Comparison of ENCODE assay signal across 18 cellular contexts in the genomic region with DNA sequence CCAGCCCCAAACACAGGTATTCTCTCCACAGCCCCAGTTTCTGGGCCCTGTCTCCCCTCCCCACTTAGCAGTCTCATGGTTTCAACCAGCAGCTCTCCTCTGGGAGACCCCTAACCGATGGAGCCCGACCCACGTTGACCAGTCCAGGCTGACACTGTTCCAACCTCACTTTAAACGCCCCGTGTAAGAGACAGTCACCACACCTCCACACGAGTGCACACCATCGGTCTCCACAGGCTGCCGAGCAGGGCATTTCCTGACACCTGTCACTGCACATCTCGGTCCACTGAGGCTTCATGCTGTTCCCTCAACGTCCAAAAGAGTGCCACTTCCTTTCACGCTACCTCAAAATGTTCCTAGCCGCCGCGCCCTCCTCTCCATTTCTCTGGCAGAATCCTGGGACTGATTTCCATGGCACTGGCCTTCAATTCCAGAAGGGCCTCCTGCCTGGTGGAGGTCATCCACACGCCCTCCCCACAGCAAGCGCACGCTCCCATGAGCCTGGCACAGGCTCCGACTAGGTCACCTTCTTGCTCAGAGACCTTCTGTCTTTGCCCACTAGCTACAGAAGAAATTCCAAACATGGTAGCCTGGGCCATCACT.
"Had no signal": no experiment of that assay in that cellular context is flagged by ENCODE, and none has a peak within 500 bp of the region (broad histone marks: within the 10 kb centered on the region; RNA-seq: fewer than 3 reads in every experiment).

No MANE protein-coding gene starts in this region.

- H3K36me3 Mint-ChIP-seq: activated naive CD8-positive, alpha-beta T cell treated with anti-CD3 and anti-CD28 coated beads for 36 hours; naive thymus-derived CD4-positive, alpha-beta T cell had no signal

- H3K4me3 Mint-ChIP-seq: activated naive CD8-positive, alpha-beta T cell treated with anti-CD3 and anti-CD28 coated beads for 36 hours; naive thymus-derived CD4-positive, alpha-beta T cell; T-helper 2 cell treated with Interferon-gamma antibody and Interleukin-4, amounts not matched to agents 5 μg/mL and 100 μg/mL, for 36 hours had no signal

- H3K9me3 Mint-ChIP-seq: activated naive CD8-positive, alpha-beta T cell treated with anti-CD3 and anti-CD28 coated beads for 36 hours; T-helper 2 cell treated with Interferon-gamma antibody and Interleukin-4, amounts not matched to agents 5 μg/mL and 100 μg/mL, for 36 hours had no signal

- H3K27me3 Mint-ChIP-seq: activated naive CD8-positive, alpha-beta T cell treated with anti-CD3 and anti-CD28 coated beads for 36 hours had no signal

- DNase-seq: activated CD4-positive, alpha-beta T cell treated with anti-CD3 and anti-CD28 coated beads, Interleukin-2, amount 50 U/mL, for 1 hour; activated CD8-positive, alpha-beta memory T cell treated with anti-CD3 and anti-CD28 coated beads for 24 hours; activated gamma-delta T cell treated with Interleukin-2 at 50 U/mL for 16 hours; activated naive CD8-positive, alpha-beta T cell treated with anti-CD3 and anti-CD28 coated beads for 36 hours; dorsolateral prefrontal cortex; heart right ventricle; left cardiac atrium; mucosa of descending colon; naive thymus-derived CD4-positive, alpha-beta T cell; occipital lobe; stimulated activated CD4-positive, alpha-beta T cell treated with anti-CD3 and anti-CD28 coated beads, Interleukin-1b, Interleukin-23, amount 100 ng/mL, for 48 hours; stomach; uterus had no signal

- ATAC-seq: activated CD4-positive, CD25-positive, alpha-beta regulatory T cell treated with anti-CD3 and anti-CD28 coated beads, Interleukin-2, amount 50 U/mL, for 24 hours; gastroesophageal sphincter; heart right ventricle; left cardiac atrium; mucosa of descending colon; naive thymus-derived CD4-positive, alpha-beta T cell; sciatic nerve had no signal

- H3K4me3 ChIP-seq: breast epithelium, dorsolateral prefrontal cortex, gastroesophageal sphincter, heart right ventricle, mucosa of descending colon, stomach, uterus had no signal

- H3K9me3 ChIP-seq: breast epithelium, gastroesophageal sphincter, heart right ventricle, mucosa of descending colon, stomach, uterus had no signal

- H3K27me3 ChIP-seq: breast epithelium, gastroesophageal sphincter, heart right ventricle, stomach, uterus had no signal

- H3K4me1 ChIP-seq: breast epithelium had no signal

- H3K27ac Mint-ChIP-seq: activated naive CD8-positive, alpha-beta T cell treated with anti-CD3 and anti-CD28 coated beads for 36 hours; naive thymus-derived CD4-positive, alpha-beta T cell; T-helper 2 cell treated with Interferon-gamma antibody and Interleukin-4, amounts not matched to agents 5 μg/mL and 100 μg/mL, for 36 hours had no signal

- H3K4me1 Mint-ChIP-seq: activated naive CD8-positive, alpha-beta T cell treated with anti-CD3 and anti-CD28 coated beads for 36 hours; naive thymus-derived CD4-positive, alpha-beta T cell had no signal

- H3K36me3 ChIP-seq: uterus had no signal

- H3K27ac ChIP-seq: dorsolateral prefrontal cortex had no signal
